1 cellular context compared by ENCODE assay signal in the genomic region with DNA sequence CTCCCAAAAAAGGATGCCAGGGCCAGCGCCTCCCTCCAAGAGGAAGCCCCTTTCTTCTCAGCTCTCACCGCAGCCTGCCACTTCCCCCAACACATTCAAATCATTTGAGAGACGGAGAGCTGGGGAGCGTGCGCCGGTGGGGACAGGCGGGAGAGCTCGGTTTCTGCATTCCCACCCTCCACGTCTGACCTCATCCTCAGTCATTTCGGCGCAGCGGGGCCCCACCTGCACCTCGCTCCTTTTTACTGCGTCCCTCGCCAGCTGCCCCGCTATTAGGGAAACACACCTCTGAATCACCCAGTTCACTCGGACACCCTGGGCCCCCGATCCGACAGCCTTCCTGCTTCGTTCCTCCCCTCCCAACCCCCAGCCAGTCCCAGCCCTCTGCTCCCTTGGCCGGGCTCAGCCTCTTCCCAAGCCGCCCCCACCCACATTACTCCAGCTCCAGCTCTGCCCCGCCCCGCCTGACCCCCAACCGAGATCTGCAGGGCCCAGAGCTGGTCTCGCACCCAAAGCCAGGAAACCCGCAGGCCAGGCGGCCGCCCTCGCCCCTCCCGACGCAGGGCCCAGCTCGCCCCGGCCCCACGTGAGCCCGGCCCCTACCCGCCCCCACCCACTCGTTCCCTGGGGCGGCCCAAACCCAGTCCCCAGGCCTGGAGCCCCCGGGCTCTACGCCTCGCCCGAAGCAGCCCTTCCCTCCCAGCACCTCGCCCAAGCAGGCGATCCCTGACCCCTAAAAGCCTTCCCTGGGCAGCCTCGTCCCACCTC.
TF ChIP-seq lines count a peak whose summit lies in the region.

No MANE protein-coding gene starts in this region.

TF ChIP-seq in K562, 482 proteins besides CTCF, POLR2A, EP300 and RAD21 (continues in another document):
- TF ChIP-seq, protein P1, sequence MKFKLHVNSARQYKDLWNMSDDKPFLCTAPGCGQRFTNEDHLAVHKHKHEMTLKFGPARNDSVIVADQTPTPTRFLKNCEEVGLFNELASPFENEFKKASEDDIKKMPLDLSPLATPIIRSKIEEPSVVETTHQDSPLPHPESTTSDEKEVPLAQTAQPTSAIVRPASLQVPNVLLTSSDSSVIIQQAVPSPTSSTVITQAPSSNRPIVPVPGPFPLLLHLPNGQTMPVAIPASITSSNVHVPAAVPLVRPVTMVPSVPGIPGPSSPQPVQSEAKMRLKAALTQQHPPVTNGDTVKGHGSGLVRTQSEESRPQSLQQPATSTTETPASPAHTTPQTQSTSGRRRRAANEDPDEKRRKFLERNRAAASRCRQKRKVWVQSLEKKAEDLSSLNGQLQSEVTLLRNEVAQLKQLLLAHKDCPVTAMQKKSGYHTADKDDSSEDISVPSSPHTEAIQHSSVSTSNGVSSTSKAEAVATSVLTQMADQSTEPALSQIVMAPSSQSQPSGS (CRISPR knock-in tag; IDR thresholded peaks at IDR 0.05): no peak
- TF ChIP-seq CREM (IDR thresholded peaks at IDR 0.05; ENCODE audit: low read depth) (peak; percentile 43; the same call in 1 of the 2 replicates), MTA3 (IDR thresholded peaks at IDR 0.05; ENCODE audit: borderline replicate concordance) (no peak), CHD1 (IDR thresholded peaks at IDR 0.05; ENCODE audit: low read length) (peak; percentile 80), ZBTB7A (IDR thresholded peaks at IDR 0.05; ENCODE audit: borderline replicate concordance, control insufficient read depth, low read depth, low read length) (peak; percentile 58; the same call in 1 of the 2 replicates), LCOR (CRISPR knock-in tag; IDR thresholded peaks at IDR 0.05) (peak; percentile 10; the same call in 1 of the 2 replicates), SUPT5H (IDR thresholded peaks at IDR 0.05) (peak; percentile 59; the same call in 1 of the 2 replicates), ZNF274 (IDR thresholded peaks at IDR 0.05; ENCODE audit: borderline replicate concordance, low read depth, low read length) (no peak), CXXC5 (CRISPR knock-in tag; IDR thresholded peaks at IDR 0.05) (peak; percentile 41), RBM17 (IDR thresholded peaks at IDR 0.05; ENCODE audit: borderline replicate concordance, low read depth, low read length) (no peak), NELFE (IDR thresholded peaks at IDR 0.05; ENCODE audit: insufficient read depth, insufficient read length) (no peak), BRD9 (IDR thresholded peaks at IDR 0.05; ENCODE audit: low read depth, partially characterized antibody) (peak; percentile 16), ZNF143 (CRISPR knock-in tag; IDR thresholded peaks at IDR 0.05) (no peak), NRF1 (conservative IDR thresholded peaks at IDR 0.05 in 1 of 2, IDR thresholded peaks at IDR 0.05 in 1 of 2) (peak; percentile 80 to 84), MAZ (CRISPR knock-in tag; conservative IDR thresholded peaks at IDR 0.05 in 1 of 2, IDR thresholded peaks at IDR 0.05 in 1 of 2) (peak in 1 of 2 experiments; percentile 40; a peak in 2 of 4 replicates), RAD51 (IDR thresholded peaks at IDR 0.05; ENCODE audit: borderline replicate concordance, low read depth) (no peak), JUND (IDR thresholded peaks at IDR 0.05; ENCODE audit: borderline replicate concordance, low read depth, low read length) (peak; percentile 60), JUND (tag; IDR thresholded peaks at IDR 0.05; ENCODE audit: borderline replicate concordance, low read depth, low read length) (no peak; the same call in 2 of the 3 replicates), ZNF780A (CRISPR knock-in tag; IDR thresholded peaks at IDR 0.05) (no peak), MYC (IDR thresholded peaks at IDR 0.05; ENCODE audit: low read depth, low read length) (peak; percentile 24; the same call in 1 of the 2 replicates), MYC (CRISPR knock-in tag; IDR thresholded peaks at IDR 0.05; ENCODE audit: borderline replicate concordance, low read depth) (no peak)
- TF ChIP-seq, protein P2, sequence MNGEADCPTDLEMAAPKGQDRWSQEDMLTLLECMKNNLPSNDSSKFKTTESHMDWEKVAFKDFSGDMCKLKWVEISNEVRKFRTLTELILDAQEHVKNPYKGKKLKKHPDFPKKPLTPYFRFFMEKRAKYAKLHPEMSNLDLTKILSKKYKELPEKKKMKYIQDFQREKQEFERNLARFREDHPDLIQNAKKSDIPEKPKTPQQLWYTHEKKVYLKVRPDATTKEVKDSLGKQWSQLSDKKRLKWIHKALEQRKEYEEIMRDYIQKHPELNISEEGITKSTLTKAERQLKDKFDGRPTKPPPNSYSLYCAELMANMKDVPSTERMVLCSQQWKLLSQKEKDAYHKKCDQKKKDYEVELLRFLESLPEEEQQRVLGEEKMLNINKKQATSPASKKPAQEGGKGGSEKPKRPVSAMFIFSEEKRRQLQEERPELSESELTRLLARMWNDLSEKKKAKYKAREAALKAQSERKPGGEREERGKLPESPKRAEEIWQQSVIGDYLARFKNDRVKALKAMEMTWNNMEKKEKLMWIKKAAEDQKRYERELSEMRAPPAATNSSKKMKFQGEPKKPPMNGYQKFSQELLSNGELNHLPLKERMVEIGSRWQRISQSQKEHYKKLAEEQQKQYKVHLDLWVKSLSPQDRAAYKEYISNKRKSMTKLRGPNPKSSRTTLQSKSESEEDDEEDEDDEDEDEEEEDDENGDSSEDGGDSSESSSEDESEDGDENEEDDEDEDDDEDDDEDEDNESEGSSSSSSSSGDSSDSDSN (IDR thresholded peaks at IDR 0.05; ENCODE audit: borderline replicate concordance in 1 of 2, low read depth in 2 of 2, low read length in 2 of 2): peak in 1 of 2 experiments; percentile 55; a peak in 1 of 4 replicates
- TF ChIP-seq, protein P3, sequence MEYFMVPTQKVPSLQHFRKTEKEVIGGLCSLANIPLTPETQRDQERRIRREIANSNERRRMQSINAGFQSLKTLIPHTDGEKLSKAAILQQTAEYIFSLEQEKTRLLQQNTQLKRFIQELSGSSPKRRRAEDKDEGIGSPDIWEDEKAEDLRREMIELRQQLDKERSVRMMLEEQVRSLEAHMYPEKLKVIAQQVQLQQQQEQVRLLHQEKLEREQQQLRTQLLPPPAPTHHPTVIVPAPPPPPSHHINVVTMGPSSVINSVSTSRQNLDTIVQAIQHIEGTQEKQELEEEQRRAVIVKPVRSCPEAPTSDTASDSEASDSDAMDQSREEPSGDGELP (CRISPR knock-in tag; IDR thresholded peaks at IDR 0.05; ENCODE audit: borderline replicate concordance): peak; percentile 59
- TF ChIP-seq, protein P4, sequence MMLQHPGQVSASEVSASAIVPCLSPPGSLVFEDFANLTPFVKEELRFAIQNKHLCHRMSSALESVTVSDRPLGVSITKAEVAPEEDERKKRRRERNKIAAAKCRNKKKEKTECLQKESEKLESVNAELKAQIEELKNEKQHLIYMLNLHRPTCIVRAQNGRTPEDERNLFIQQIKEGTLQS (IDR thresholded peaks at IDR 0.05): peak; percentile 63; the same call in 1 of the 2 replicates
- TF ChIP-seq, protein P4 (CRISPR knock-in tag; conservative IDR thresholded peaks at IDR 0.05): no peak
- TF ChIP-seq, protein P5, sequence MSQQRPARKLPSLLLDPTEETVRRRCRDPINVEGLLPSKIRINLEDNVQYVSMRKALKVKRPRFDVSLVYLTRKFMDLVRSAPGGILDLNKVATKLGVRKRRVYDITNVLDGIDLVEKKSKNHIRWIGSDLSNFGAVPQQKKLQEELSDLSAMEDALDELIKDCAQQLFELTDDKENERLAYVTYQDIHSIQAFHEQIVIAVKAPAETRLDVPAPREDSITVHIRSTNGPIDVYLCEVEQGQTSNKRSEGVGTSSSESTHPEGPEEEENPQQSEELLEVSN (IDR thresholded peaks at IDR 0.05; ENCODE audit: borderline replicate concordance in 1 of 2, extremely low read depth in 1 of 2, insufficient read depth in 1 of 2, insufficient read length in 1 of 2, low read depth in 1 of 2, low read length in 1 of 2, poor library complexity in 1 of 2, severe bottlenecking in 1 of 2): peak; percentile 14 to 67
- TF ChIP-seq, protein P6, sequence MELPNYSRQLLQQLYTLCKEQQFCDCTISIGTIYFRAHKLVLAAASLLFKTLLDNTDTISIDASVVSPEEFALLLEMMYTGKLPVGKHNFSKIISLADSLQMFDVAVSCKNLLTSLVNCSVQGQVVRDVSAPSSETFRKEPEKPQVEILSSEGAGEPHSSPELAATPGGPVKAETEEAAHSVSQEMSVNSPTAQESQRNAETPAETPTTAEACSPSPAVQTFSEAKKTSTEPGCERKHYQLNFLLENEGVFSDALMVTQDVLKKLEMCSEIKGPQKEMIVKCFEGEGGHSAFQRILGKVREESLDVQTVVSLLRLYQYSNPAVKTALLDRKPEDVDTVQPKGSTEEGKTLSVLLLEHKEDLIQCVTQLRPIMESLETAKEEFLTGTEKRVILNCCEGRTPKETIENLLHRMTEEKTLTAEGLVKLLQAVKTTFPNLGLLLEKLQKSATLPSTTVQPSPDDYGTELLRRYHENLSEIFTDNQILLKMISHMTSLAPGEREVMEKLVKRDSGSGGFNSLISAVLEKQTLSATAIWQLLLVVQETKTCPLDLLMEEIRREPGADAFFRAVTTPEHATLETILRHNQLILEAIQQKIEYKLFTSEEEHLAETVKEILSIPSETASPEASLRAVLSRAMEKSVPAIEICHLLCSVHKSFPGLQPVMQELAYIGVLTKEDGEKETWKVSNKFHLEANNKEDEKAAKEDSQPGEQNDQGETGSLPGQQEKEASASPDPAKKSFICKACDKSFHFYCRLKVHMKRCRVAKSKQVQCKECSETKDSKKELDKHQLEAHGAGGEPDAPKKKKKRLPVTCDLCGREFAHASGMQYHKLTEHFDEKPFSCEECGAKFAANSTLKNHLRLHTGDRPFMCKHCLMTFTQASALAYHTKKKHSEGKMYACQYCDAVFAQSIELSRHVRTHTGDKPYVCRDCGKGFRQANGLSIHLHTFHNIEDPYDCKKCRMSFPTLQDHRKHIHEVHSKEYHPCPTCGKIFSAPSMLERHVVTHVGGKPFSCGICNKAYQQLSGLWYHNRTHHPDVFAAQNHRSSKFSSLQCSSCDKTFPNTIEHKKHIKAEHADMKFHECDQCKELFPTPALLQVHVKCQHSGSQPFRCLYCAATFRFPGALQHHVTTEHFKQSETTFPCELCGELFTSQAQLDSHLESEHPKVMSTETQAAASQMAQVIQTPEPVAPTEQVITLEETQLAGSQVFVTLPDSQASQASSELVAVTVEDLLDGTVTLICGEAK (IDR thresholded peaks at IDR 0.05): 0 out of 2 replicates have a peak, but pooled peaks have one; percentile 13
- TF ChIP-seq, protein P6 (CRISPR knock-in tag; IDR thresholded peaks at IDR 0.05): no peak
- TF ChIP-seq, protein P7, sequence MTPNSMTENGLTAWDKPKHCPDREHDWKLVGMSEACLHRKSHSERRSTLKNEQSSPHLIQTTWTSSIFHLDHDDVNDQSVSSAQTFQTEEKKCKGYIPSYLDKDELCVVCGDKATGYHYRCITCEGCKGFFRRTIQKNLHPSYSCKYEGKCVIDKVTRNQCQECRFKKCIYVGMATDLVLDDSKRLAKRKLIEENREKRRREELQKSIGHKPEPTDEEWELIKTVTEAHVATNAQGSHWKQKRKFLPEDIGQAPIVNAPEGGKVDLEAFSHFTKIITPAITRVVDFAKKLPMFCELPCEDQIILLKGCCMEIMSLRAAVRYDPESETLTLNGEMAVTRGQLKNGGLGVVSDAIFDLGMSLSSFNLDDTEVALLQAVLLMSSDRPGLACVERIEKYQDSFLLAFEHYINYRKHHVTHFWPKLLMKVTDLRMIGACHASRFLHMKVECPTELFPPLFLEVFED (CRISPR knock-in tag; conservative IDR thresholded peaks at IDR 0.05): no peak
- TF ChIP-seq, protein P8, sequence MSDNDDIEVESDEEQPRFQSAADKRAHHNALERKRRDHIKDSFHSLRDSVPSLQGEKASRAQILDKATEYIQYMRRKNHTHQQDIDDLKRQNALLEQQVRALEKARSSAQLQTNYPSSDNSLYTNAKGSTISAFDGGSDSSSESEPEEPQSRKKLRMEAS (CRISPR knock-in tag; IDR thresholded peaks at IDR 0.05): peak; percentile 6; the same call in 1 of the 2 replicates
- TF ChIP-seq, protein P9, sequence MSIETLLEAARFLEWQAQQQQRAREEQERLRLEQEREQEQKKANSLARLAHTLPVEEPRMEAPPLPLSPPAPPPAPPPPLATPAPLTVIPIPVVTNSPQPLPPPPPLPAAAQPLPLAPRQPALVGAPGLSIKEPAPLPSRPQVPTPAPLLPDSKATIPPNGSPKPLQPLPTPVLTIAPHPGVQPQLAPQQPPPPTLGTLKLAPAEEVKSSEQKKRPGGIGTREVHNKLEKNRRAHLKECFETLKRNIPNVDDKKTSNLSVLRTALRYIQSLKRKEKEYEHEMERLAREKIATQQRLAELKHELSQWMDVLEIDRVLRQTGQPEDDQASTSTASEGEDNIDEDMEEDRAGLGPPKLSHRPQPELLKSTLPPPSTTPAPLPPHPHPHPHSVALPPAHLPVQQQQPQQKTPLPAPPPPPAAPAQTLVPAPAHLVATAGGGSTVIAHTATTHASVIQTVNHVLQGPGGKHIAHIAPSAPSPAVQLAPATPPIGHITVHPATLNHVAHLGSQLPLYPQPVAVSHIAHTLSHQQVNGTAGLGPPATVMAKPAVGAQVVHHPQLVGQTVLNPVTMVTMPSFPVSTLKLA (conservative IDR thresholded peaks at IDR 0.05): peak in 1 of 2 experiments; percentile 15; a peak in 1 of 4 replicates
